Comparison of ENCODE assay signal across 25 cellular contexts in the genomic region with DNA sequence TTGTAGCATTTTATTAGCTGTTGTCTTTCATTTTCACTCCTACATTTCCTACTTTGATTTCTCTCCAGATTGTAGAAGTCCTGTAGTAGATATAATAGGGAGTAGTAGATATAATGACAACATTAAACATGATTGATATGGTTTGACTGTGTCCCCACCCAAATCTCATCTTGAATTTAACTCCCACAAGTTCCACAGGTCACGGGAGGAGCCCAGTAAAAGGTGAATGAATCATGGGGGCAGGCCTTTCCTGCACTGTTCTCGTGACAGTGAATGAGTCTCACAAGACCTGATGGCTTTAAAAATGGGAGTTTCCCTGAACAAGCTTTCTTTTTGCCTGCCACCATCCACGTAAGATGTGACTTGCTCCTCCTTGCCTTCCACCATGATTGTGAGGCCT. TPM values are rescaled to one million over a fixed set of nuclear protein-coding genes. Genes with fewer than 3 reads are reported as not detected.
A peak's percentile ranks its signal among the peaks of the same experiment; 100 is the strongest.
DNase-seq lines count a peak whose midpoint lies in the region; ATAC-seq, FAIRE-seq and TF ChIP-seq lines count a peak whose summit lies in the region.
"Had no signal": no experiment of that assay in that cellular context is flagged by ENCODE, and none has a peak within 500 bp of the region (broad histone marks: within the 10 kb centered on the region; RNA-seq: fewer than 3 reads in every experiment).

No MANE protein-coding gene starts in this region.

- no peak overlapping the region for H3K4me3 Mint-ChIP-seq in activated CD4-positive, alpha-beta T cell treated with anti-CD3 and anti-CD28 coated beads, Interleukin-2, amount 10 ng/mL, durations not matched to agents 24 days and 14 days
- H3K4me3 Mint-ChIP-seq in endodermal cell, result no peak overlapping the region
- H3K4me3 Mint-ChIP-seq: B cell; CD8-positive, alpha-beta T cell had no signal

- intact Hi-C loops in activated CD4-positive, alpha-beta T cell treated with anti-CD3 and anti-CD28 coated beads, Interleukin-2, amount 10 ng/mL, durations not matched to agents 24 days and 14 days (cut with micrococcal nuclease), result loop anchor here (10.0 kb wide), 1 partner anchor 935 kb away; the partner anchor contains the start of gene SUCO
- intact Hi-C loops in stomach (cut with DNase I; ENCODE audit: low total_unique reads), result no loop called here

- H3K9ac ChIP-seq in endodermal cell (ENCODE audit: extremely low read depth, low read length, poor library complexity, severe bottlenecking), result no peak overlapping the region
- H3K9ac ChIP-seq: BLaER1, GM23248 had no signal

- H3K36me3 Mint-ChIP-seq in activated CD4-positive, alpha-beta T cell treated with anti-CD3 and anti-CD28 coated beads, Interleukin-2, amount 10 ng/mL, durations not matched to agents 24 days and 14 days (ENCODE audit: low read depth), result peaks cover 70% of the 10 kb centered on the region
- H3K36me3 Mint-ChIP-seq in endodermal cell (ENCODE audit: low read depth), result peaks cover 89% of the 10 kb centered on the region

- H3K36me3 ChIP-seq in endodermal cell (ENCODE audit: control insufficient read depth, insufficient read depth, low read length), result peaks cover 51% of the 10 kb centered on the region
- no peaks in the 10 kb centered on the region for H3K36me3 ChIP-seq in small intestine (ENCODE audit: control insufficient read depth in 2 of 2, insufficient read depth in 2 of 2, low read length in 2 of 2)
- H3K36me3 ChIP-seq in stomach, result peaks cover 0 to 11% (median 0%) of the 10 kb centered on the region in 4 donors

- no peaks in the 10 kb centered on the region for H3K27me3 Mint-ChIP-seq in activated CD4-positive, alpha-beta T cell treated with anti-CD3 and anti-CD28 coated beads, Interleukin-2, amount 10 ng/mL, durations not matched to agents 24 days and 14 days
- no peaks in the 10 kb centered on the region for H3K27me3 Mint-ChIP-seq in endodermal cell (ENCODE audit: insufficient read depth)
- H3K27me3 Mint-ChIP-seq: B cell; CD4-positive, CD25-positive, alpha-beta regulatory T cell had no signal

- DNase-seq in activated CD4-positive, alpha-beta T cell treated with anti-CD3 and anti-CD28 coated beads, Interleukin-2, amount 10 ng/mL, durations not matched to agents 24 days and 14 days, result peak; percentile 24
- DNase-seq in activated CD4-positive, alpha-beta T cell treated with anti-CD3 and anti-CD28 coated beads, Interleukin-2, amount 50 U/mL, for 1 hour, result no peak
- DNase-seq in endodermal cell (no peak), small intestine (peak; percentile 7), pons (ENCODE audit: low spot score) (no peak), NCI-H2171 treated with DMSO at 0.1 percent for 48 hours (lab: John Stamatoyannopoulos, UW) (no peak), stomach (no peak)
- DNase-seq: Caco-2; CD4-positive, CD25-positive, alpha-beta regulatory T cell; CD8-positive, alpha-beta T cell; DMS153; DND-41; GM23248; H7; HCEC 1CT had no signal

- no peak for TF ChIP-seq POLR2A in stomach (IDR thresholded peaks at IDR 0.05)

- H3K4me3 ChIP-seq in endodermal cell (ENCODE audit: low read length), result peak overlapping the region; percentile 5
- no peak overlapping the region for H3K4me3 ChIP-seq in small intestine (ENCODE audit: low read depth in 1 of 2, low read length in 2 of 2)
- H3K4me3 ChIP-seq in stomach, result no peak overlapping the region
- H3K4me3 ChIP-seq: BLaER1, GM23248 had no signal

- no peak overlapping the region for H3K27ac Mint-ChIP-seq in activated CD4-positive, alpha-beta T cell treated with anti-CD3 and anti-CD28 coated beads, Interleukin-2, amount 10 ng/mL, durations not matched to agents 24 days and 14 days
- H3K27ac Mint-ChIP-seq in endodermal cell, result no peak overlapping the region
- H3K27ac Mint-ChIP-seq: B cell; CD4-positive, CD25-positive, alpha-beta regulatory T cell; CD8-positive, alpha-beta T cell had no signal

- ATAC-seq in esophagus mucosa, result peak; percentile 51
- ATAC-seq: CD8-positive, alpha-beta T cell had no signal

- TF ChIP-seq EP300 in stomach (IDR thresholded peaks at IDR 0.05), result no peak

- H3K9me3 ChIP-seq in endodermal cell (ENCODE audit: control insufficient read depth, low read length), result peaks cover 80% of the 10 kb centered on the region
- H3K9me3 ChIP-seq in small intestine (ENCODE audit: control insufficient read depth, low read depth), result no peaks in the 10 kb centered on the region
- H3K9me3 ChIP-seq in stomach, result peaks cover 0 to 12% (median 3%) of the 10 kb centered on the region in 4 donors

- TF ChIP-seq CTCF in endodermal cell (conservative IDR thresholded peaks at IDR 0.05) (no peak), stomach (IDR thresholded peaks at IDR 0.05) (no peak)

- WGBS in endodermal cell (ENCODE audit: insufficient coverage in 1 of 2, insufficient read length in 1 of 2), 2 experiments, result 81 to 93% methylated on average over 2 to 3 of the region's 3 CpGs
- WGBS in small intestine, 3 donors, result 64 to 94% (median 83%) methylated on average over 3 of the region's 3 CpGs
- WGBS in stomach, 5 donors, result 83 to 92% (median 90%) methylated on average over 3 of the region's 3 CpGs

- H3K27ac ChIP-seq in endodermal cell (ENCODE audit: low read depth, low read length) (no peak overlapping the region), small intestine (ENCODE audit: low read depth in 1 of 2, low read length in 1 of 2) (no peak overlapping the region), stomach (no peak overlapping the region)
- H3K27ac ChIP-seq: 22Rv1, BLaER1, C4-2B, GM23248 had no signal

- peaks cover 19% of the 10 kb centered on the region for H3K4me1 Mint-ChIP-seq in activated CD4-positive, alpha-beta T cell treated with anti-CD3 and anti-CD28 coated beads, Interleukin-2, amount 10 ng/mL, durations not matched to agents 24 days and 14 days
- peaks cover 11% of the 10 kb centered on the region for H3K4me1 Mint-ChIP-seq in endodermal cell

- H3K9me3 Mint-ChIP-seq in activated CD4-positive, alpha-beta T cell treated with anti-CD3 and anti-CD28 coated beads, Interleukin-2, amount 10 ng/mL, durations not matched to agents 24 days and 14 days, result peaks cover 29% of the 10 kb centered on the region
- peaks cover 86% of the 10 kb centered on the region for H3K9me3 Mint-ChIP-seq in endodermal cell

- H3K27me3 ChIP-seq in endodermal cell (ENCODE audit: control insufficient read depth, insufficient read depth, low read length, poor library complexity, severe bottlenecking) (no peaks in the 10 kb centered on the region), small intestine (ENCODE audit: control insufficient read depth in 2 of 2, insufficient read depth in 2 of 2, low read length in 2 of 2) (no peaks in the 10 kb centered on the region), stomach (no peaks in the 10 kb centered on the region)
- H3K27me3 ChIP-seq: BLaER1 had no signal

- H3K4me1 ChIP-seq in endodermal cell (ENCODE audit: control insufficient read depth, insufficient read depth, low read length), result peaks cover 4% of the 10 kb centered on the region
- no peaks in the 10 kb centered on the region for H3K4me1 ChIP-seq in small intestine (ENCODE audit: control insufficient read depth in 2 of 2, insufficient read depth in 1 of 2, low read depth in 1 of 2, low read length in 1 of 2)
- peaks cover 9 to 23% (median 17%) of the 10 kb centered on the region in 4 donors for H3K4me1 ChIP-seq in stomach
- H3K4me1 ChIP-seq: BLaER1 had no signal

- no peak for FAIRE-seq in small intestine (lab: Jason Lieb, UNC)
- FAIRE-seq: A204.1, G401.6, GM12892, GM19239, H1 had no signal

RNA-seq across cellular contexts. Expression of gene PRDX6, which starts 7.5 kb away (rescaled TPM):
- total RNA-seq in activated CD4-positive, alpha-beta T cell treated with anti-CD3 and anti-CD28 coated beads, Interleukin-2, amount 10 ng/mL, durations not matched to agents 24 days and 14 days, result 127 and 131 TPM in 2 replicates
- total RNA-seq in endodermal cell (100 to 1,000 TPM; 483 to 623 TPM), esophagus mucosa (161 TPM), stomach (100 to 1,000 TPM in 3 of 5 donors, 10 to 100 TPM in 2; 81.1 to 202 (median 121) TPM)
- polyA plus RNA-seq in endodermal cell (2013, experiment 1 of 2), result 313 TPM
- 304 TPM for polyA plus RNA-seq in endodermal cell (2013, experiment 2 of 2)
- polyA plus RNA-seq in small intestine (100 to 1,000 TPM; 125 to 233 (median 190) TPM), stomach (100 to 1,000 TPM; 175 to 385 (median 350) TPM)

Comparison
In these comparisons a context has a peak if more than half of its experiments do, and no peak if none do; other contexts are left out.
1. DNase-seq: peak in activated CD4-positive, alpha-beta T cell treated with anti-CD3 and anti-CD28 coated beads, Interleukin-2, amount 10 ng/mL, durations not matched to agents 24 days and 14 days (single experiment) and small intestine (single experiment); none in activated CD4-positive, alpha-beta T cell treated with anti-CD3 and anti-CD28 coated beads, Interleukin-2, amount 50 U/mL, for 1 hour (single experiment), endodermal cell (single experiment), pons (single experiment), NCI-H2171 treated with DMSO at 0.1 percent for 48 hours (single experiment) and stomach (single experiment).